ENCODE assay signal across 10 cellular contexts in the genomic region with DNA sequence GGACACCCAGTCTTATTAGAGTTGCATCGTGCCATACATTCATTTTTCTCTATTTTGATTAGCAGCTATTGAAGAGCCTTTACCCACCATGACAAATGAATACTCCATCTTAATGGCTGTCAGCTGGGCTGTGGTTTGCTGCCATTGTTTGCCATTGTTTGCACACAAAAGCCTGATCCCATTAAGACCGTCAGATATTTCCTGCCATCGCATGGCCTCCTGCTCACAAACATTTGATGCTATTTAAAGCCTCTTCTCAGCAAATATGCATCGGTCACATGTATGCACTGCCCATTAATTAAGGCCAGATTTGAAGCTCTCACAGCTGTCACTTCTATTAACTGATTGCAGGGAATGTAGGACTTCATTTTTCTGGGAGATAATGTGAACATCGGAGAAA.
DNase-seq lines count a peak whose midpoint lies in the region; TF ChIP-seq lines count a peak whose summit lies in the region.
"Had no signal": no experiment of that assay in that cellular context is flagged by ENCODE, and none has a peak within 500 bp of the region (broad histone marks: within the 10 kb centered on the region; RNA-seq: fewer than 3 reads in every experiment).

No MANE protein-coding gene starts in this region.

- H3K4me3 ChIP-seq in dorsolateral prefrontal cortex, result no peak overlapping the region

- intact Hi-C loops in dorsolateral prefrontal cortex (cut with DNase I), result no loop called here

- H3K27ac ChIP-seq in dorsolateral prefrontal cortex, result no peak overlapping the region
- H3K27ac ChIP-seq in substantia nigra (ENCODE audit: low read depth, low read length, poor library complexity, severe bottlenecking), result no peak overlapping the region

- no peak for TF ChIP-seq CTCF in dorsolateral prefrontal cortex (IDR thresholded peaks at IDR 0.05 in 54 of 56, conservative IDR thresholded peaks at IDR 0.05 in 2 of 56; ENCODE audit: low read depth in 1 of 56, partially characterized antibody in 56 of 56)

- DNase-seq in LHCN-M2 (ENCODE audit: low read depth) (peak; percentile 25), NCI-H345 treated with DMSO at 0.1 percent for 48 hours (lab: John Stamatoyannopoulos, UW; ENCODE audit: unreplicated experiment) (peak; percentile 15), dermis microvascular lymphatic vessel endothelial cell (ENCODE audit: low read depth in 2 of 2) (peak; percentile 76 to 85), renal cortical epithelial cell (ENCODE audit: low read depth) (peak; percentile 53), dorsolateral prefrontal cortex (no peak), substantia nigra (lab: John Stamatoyannopoulos, UW) (no peak)
- no peak for DNase-seq in stimulated activated CD4-positive, alpha-beta T cell treated with anti-CD3 and anti-CD28 coated beads, Interleukin-4, amount 100 ng/mL, for 1 hour
- DNase-seq: activated CD4-positive, CD25-positive, alpha-beta regulatory T cell treated with anti-CD3 and anti-CD28 coated beads, Interleukin-2, amount 50 U/mL, for 72 hours; RPMI8226; stimulated activated naive B cell treated with anti-CD40 and anti-IgM and Interleukin-4, amounts not matched to agents 10 μg/mL and 1 μg/mL and 100 μg/mL, for 72 hours had no signal

- no peaks in the 10 kb centered on the region for H3K27me3 ChIP-seq in dorsolateral prefrontal cortex

Comparison
In these comparisons a context has a peak if more than half of its experiments do, and no peak if none do; other contexts are left out.
1. DNase-seq: peak in LHCN-M2 (single experiment), NCI-H345 treated with DMSO at 0.1 percent for 48 hours (single experiment), dermis microvascular lymphatic vessel endothelial cell (2 of 2) and renal cortical epithelial cell (single experiment); none in dorsolateral prefrontal cortex (0 of 10), stimulated activated CD4-positive, alpha-beta T cell treated with anti-CD3 and anti-CD28 coated beads, Interleukin-4, amount 100 ng/mL, for 1 hour (single experiment) and substantia nigra (0 of 49).